Comparison of ENCODE assay signal across 8 cellular contexts in the genomic region with DNA sequence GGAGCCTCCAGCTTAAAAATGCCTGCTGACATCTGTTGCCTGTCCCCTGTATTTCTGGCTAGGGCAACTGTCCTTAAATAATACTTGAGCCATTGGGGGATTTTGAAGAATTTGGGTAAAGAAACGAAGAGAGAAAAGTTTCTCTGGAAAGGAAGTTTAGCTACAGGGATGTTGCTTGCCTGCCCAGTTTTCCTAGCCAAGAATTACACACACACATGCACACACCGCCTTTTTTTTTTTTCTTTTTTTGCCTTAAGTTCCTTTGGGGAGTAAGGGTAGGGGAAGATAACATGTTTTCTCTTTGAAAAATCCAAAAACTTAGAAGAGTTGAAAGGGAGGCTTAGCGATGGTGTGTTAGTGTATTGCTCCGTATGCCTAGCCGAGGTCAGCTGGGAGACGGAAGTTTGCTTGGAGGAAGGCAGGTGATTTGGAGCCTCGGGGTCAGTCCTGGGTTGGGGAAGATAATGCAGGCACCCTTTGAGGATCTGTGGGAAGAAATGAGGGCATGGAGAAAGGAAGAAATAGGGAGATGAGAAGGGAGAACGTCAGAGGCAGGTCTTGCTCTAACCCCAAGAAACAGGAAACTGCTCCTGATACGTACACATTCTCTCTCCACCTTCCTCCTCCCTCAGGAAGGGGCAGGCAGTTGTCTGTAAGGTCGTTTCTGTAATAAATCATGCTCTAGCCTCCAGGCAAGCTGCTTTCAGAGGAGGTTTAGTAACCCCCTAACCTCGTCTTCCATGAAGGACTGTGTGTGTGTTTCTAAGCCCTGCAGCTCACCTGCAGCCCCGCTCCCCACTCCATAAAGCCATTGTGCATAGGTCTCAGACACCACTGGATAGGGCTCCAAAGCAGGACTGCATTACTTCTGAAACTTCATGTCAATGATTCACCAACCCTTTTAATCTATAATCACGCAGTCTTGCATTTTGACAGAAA. TPM values are rescaled to one million over a fixed set of nuclear protein-coding genes. Genes with fewer than 3 reads are reported as not detected.
A peak's percentile ranks its signal among the peaks of the same experiment; 100 is the strongest.
DNase-seq lines count a peak whose midpoint lies in the region; ATAC-seq and TF ChIP-seq lines count a peak whose summit lies in the region.

No MANE protein-coding gene starts in this region.

- no peaks in the 10 kb centered on the region for H3K36me3 ChIP-seq in psoas muscle (ENCODE audit: insufficient read depth in 1 of 2, low read depth in 1 of 2)

- intact Hi-C loops in psoas muscle (cut with DNase I) = loop anchor here (2.0 to 10.0 kb wide), 4 partner anchors 356 to 612 kb away; no protein-coding TSS in a partner anchor

- 33 to 45% (median 38%) methylated on average over 13 of the region's 13 CpGs for WGBS in psoas muscle, 3 donors

- ATAC-seq in psoas muscle = peak in 2 of 4 donors; percentile 31 to 35
- no peak for ATAC-seq in GM19463 (IDR thresholded peaks at IDR 0.05; ENCODE audit: unreplicated experiment)
- ATAC-seq in HG03442 (IDR thresholded peaks at IDR 0.05; ENCODE audit: unreplicated experiment) = no peak
- no peak for ATAC-seq in HG03135 (IDR thresholded peaks at IDR 0.05; ENCODE audit: unreplicated experiment)

- H3K4me1 ChIP-seq in psoas muscle = peaks cover 87% of the 10 kb centered on the region

- DNase-seq in GDM1 (lab: John Stamatoyannopoulos, UW) (peak; percentile 42), OCI-M1 (lab: John Stamatoyannopoulos, UW) (peak; percentile 51), fibroblast of the aortic adventitia (ENCODE audit: low read depth) (peak; percentile 65), psoas muscle (no peak), SHP77 (lab: John Stamatoyannopoulos, UW) (no peak)

- H3K9me3 ChIP-seq in psoas muscle = no peaks in the 10 kb centered on the region

- H3K27ac ChIP-seq in psoas muscle = peak overlapping the region; percentile 54

- H3K27me3 ChIP-seq in psoas muscle (ENCODE audit: insufficient read depth in 3 of 3, low read length in 2 of 3) = no peaks in the 10 kb centered on the region

- TF ChIP-seq CTCF in fibroblast of the aortic adventitia (IDR thresholded peaks at IDR 0.05; ENCODE audit: insufficient read depth, low read length) (no peak), psoas muscle (IDR thresholded peaks at IDR 0.05) (no peak)

- peak overlapping the region; percentile 44 for H3K4me3 ChIP-seq in fibroblast of the aortic adventitia (ENCODE audit: low read depth, low read length)
- H3K4me3 ChIP-seq in psoas muscle = peak overlapping the region; percentile 29

RNA-seq across cellular contexts. Expression of gene KLF3, which starts 10.5 kb away (rescaled TPM):
- 22.3 and 41.8 TPM in 2 replicates for total RNA-seq in fibroblast of the aortic adventitia (ENCODE audit: low replicate concordance)
- total RNA-seq in psoas muscle = 10 to 100 TPM; 14.2 to 29.1 (median 18.5) TPM
- polyA plus RNA-seq in psoas muscle = 10 to 100 TPM in 2 of 3 donors, 1 to 10 TPM in 1; 8.9 to 14.7 (median 12.2) TPM

Comparison
In these comparisons a context has a peak if more than half of its experiments do, and no peak if none do; other contexts are left out.
1. DNase-seq: peak in GDM1 (single experiment), OCI-M1 (single experiment) and fibroblast of the aortic adventitia (single experiment); none in psoas muscle (0 of 2) and SHP77 (0 of 2).